ENCODE assay signal across 19 cellular contexts in genomic region chr9:91354846-91355245, GRCh38.
"Had no signal": no experiment of that assay in that cellular context is flagged by ENCODE, and none has a peak within 500 bp of the region (broad histone marks: within the 10 kb centered on the region; RNA-seq: fewer than 3 reads in every experiment).

No MANE protein-coding gene starts in this region.

- H3K4me3 ChIP-seq: ascending aorta, left ventricle myocardium inferior, neural progenitor cell, psoas muscle, spleen, thoracic aorta, upper lobe of right lung had no signal

- H3K27ac Mint-ChIP-seq: activated T-cell treated with anti-CD3 and anti-CD28 coated beads, Interleukin-2, amount 50 U/mL, for 24 hours; naive B cell; neural progenitor cell had no signal

- H3K4me1 ChIP-seq: ascending aorta, neural progenitor cell had no signal

- H3K9me3 Mint-ChIP-seq: activated CD4-positive, alpha-beta T cell treated with anti-CD3 and anti-CD28 coated beads, Interleukin-2, amount 10 ng/mL, durations not matched to agents 24 days and 14 days; activated T-cell treated with anti-CD3 and anti-CD28 coated beads, Interleukin-2, amount 50 U/mL, for 24 hours; effector memory CD8-positive, alpha-beta T cell; naive B cell; neural progenitor cell; T-helper 1 cell treated with Interleukin-12 subunit alpha and Interleukin-12 subunit beta and Interleukin-4 antibody, amounts not matched to agents 30 μg/mL and 1 μg/mL, for 36 hours had no signal

- FAIRE-seq: bronchial epithelial cell, keratinocyte had no signal

- H3K27ac ChIP-seq: ascending aorta, epithelial cell of prostate, left ventricle myocardium inferior, neural progenitor cell, psoas muscle, spleen, thoracic aorta, upper lobe of right lung had no signal

- H3K36me3 ChIP-seq: neural progenitor cell, thoracic aorta had no signal

- H3K4me3 Mint-ChIP-seq: activated CD4-positive, alpha-beta T cell treated with anti-CD3 and anti-CD28 coated beads, Interleukin-2, amount 10 ng/mL, durations not matched to agents 24 days and 14 days; activated T-cell treated with anti-CD3 and anti-CD28 coated beads, Interleukin-2, amount 50 U/mL, for 24 hours; effector memory CD8-positive, alpha-beta T cell; naive B cell; neural progenitor cell; T-helper 1 cell treated with Interleukin-12 subunit alpha and Interleukin-12 subunit beta and Interleukin-4 antibody, amounts not matched to agents 30 μg/mL and 1 μg/mL, for 36 hours had no signal

- H3K9ac ChIP-seq: neural progenitor cell had no signal

- DNase-seq: activated CD4-positive, alpha-beta T cell treated with anti-CD3 and anti-CD28 coated beads, Interleukin-2, amount 10 ng/mL, durations not matched to agents 24 days and 14 days; activated CD4-positive, CD25-positive, alpha-beta regulatory T cell; activated T-cell treated with anti-CD3 and anti-CD28 coated beads, Interleukin-2, amount 50 U/mL, for 24 hours; dermis blood vessel endothelial cell; effector memory CD8-positive, alpha-beta T cell; hippocampal formation; left ventricle myocardium inferior; naive B cell; psoas muscle; spleen; upper lobe of right lung had no signal

- H3K27me3 Mint-ChIP-seq: activated CD4-positive, alpha-beta T cell treated with anti-CD3 and anti-CD28 coated beads, Interleukin-2, amount 10 ng/mL, durations not matched to agents 24 days and 14 days; activated T-cell treated with anti-CD3 and anti-CD28 coated beads, Interleukin-2, amount 50 U/mL, for 24 hours; effector memory CD8-positive, alpha-beta T cell; naive B cell had no signal

- ATAC-seq: effector memory CD8-positive, alpha-beta T cell; psoas muscle; sciatic nerve; upper lobe of right lung had no signal

- H3K9me3 ChIP-seq: ascending aorta, left ventricle myocardium inferior, psoas muscle, spleen, thoracic aorta, upper lobe of right lung had no signal

- H3K27me3 ChIP-seq: ascending aorta, neural progenitor cell, spleen, upper lobe of right lung had no signal
